In genomic region chr19:860481-861098, GRCh38 we compare ENCODE assay signal across 8 cellular contexts. TPM values are rescaled to one million over a fixed set of nuclear protein-coding genes. Genes with fewer than 3 reads are reported as not detected.
DNase-seq lines count a peak whose midpoint lies in the region; ATAC-seq and TF ChIP-seq lines count a peak whose summit lies in the region.

No MANE protein-coding gene starts in this region.

- no peaks in the 10 kb centered on the region for H3K4me1 ChIP-seq in colonic mucosa

- H3K4me3 ChIP-seq in colonic mucosa (peak overlapping the region; percentile 32), lower leg skin (ENCODE audit: low read depth, poor library complexity, severe bottlenecking) (no peak overlapping the region)

- H3K27me3 ChIP-seq in colonic mucosa, result peaks cover 9% of the 10 kb centered on the region

- TF ChIP-seq CTCF in colonic mucosa (IDR thresholded peaks at IDR 0.05) (no peak), lower leg skin (IDR thresholded peaks at IDR 0.05) (no peak)

- DNase-seq in Daoy (ENCODE audit: low read depth) (peak; percentile 87), Kasumi-1 (lab: John Stamatoyannopoulos, UW) (peak; percentile 23 to 51), UCSD-AML1 (lab: John Stamatoyannopoulos, UW; ENCODE audit: unreplicated experiment) (peak; percentile 74), colonic mucosa (peak; percentile 71), lower leg skin (ENCODE audit: low spot score in 2 of 2) (peak; percentile 77 to 95), KG1 (lab: John Stamatoyannopoulos, UW) (no peak)
- peak; percentile 28 for DNase-seq in stimulated activated CD8-positive, alpha-beta memory T cell treated with anti-CD3 and anti-CD28 coated beads, Interleukin-7, amount 100 ng/mL, for 24 hours (ENCODE audit: low read depth)

- H3K9me3 ChIP-seq in colonic mucosa, result no peaks in the 10 kb centered on the region

- intact Hi-C loops in colonic mucosa (cut with DNase I) (loop anchor here (10.0 kb wide), 1 partner anchor 124 kb away; the partner anchor contains the start of gene WDR18), lower leg skin (cut with DNase I; ENCODE audit: low total_unique reads) (loop anchor here (1.0 kb wide), 1 partner anchor 27 kb away; no protein-coding TSS in a partner anchor)

- ATAC-seq in HG03108 (IDR thresholded peaks at IDR 0.05; ENCODE audit: unreplicated experiment), result no peak

- 4 to 10% methylated on average over 18 to 59 of the region's 76 CpGs for WGBS in lower leg skin, 2 donors

- H3K36me3 ChIP-seq in colonic mucosa, result no peaks in the 10 kb centered on the region

- no peak for TF ChIP-seq POLR2A in lower leg skin (IDR thresholded peaks at IDR 0.05)

- H3K27ac ChIP-seq in colonic mucosa, result no peak overlapping the region

- H3K9ac ChIP-seq in colonic mucosa (ENCODE audit: low read depth in 2 of 2, low read length in 2 of 2), result peak overlapping the region; percentile 19 to 76

RNA-seq across cellular contexts. Expression of gene CFD, which starts 1.1 kb away (rescaled TPM):
- total RNA-seq in Daoy (2014; rRNA removed; shearing (Covaris generic)), result 5.7 and 18.2 TPM in 2 replicates
- total RNA-seq in colonic mucosa, result 10 to 100 TPM; 42.2 to 55.3 TPM
- 100 to 1,000 TPM; 263 to 871 (median 364) TPM for total RNA-seq in lower leg skin

RNA-seq across cellular contexts. Expression of gene ELANE, which starts 8.5 kb away (rescaled TPM):
- not detected in 2 replicates for total RNA-seq in Daoy (2014; rRNA removed; shearing (Covaris generic))
- not detected for total RNA-seq in colonic mucosa
- 1 to 10 TPM in 1 of 4 donors, under 1 TPM in 1, not detected in 2; 0.51 to 1.9 TPM for total RNA-seq in lower leg skin

RNA-seq across cellular contexts. Expression of gene PRTN3, which starts 19.8 kb away (rescaled TPM):
- not detected in 2 replicates for total RNA-seq in Daoy (2014; rRNA removed; shearing (Covaris generic))
- total RNA-seq in colonic mucosa (not detected), lower leg skin (under 1 TPM in 1 of 4 donors, not detected in 3; 0.86 TPM)

RNA-seq across cellular contexts. Expression of gene MED16, which starts 32.4 kb away (rescaled TPM):
- 20.4 and 25.9 TPM in 2 replicates for total RNA-seq in Daoy (2014; rRNA removed; shearing (Covaris generic))
- total RNA-seq in colonic mucosa (10 to 100 TPM; 73.3 to 83.2 TPM), lower leg skin (10 to 100 TPM; 41.7 to 62.3 (median 45.5) TPM)

RNA-seq across cellular contexts. Expression of gene RNU6-9, which starts 32.7 kb away (rescaled TPM):
- not detected in 2 replicates for total RNA-seq in Daoy (2014; rRNA removed; shearing (Covaris generic))
- total RNA-seq in colonic mucosa, result not detected
- not detected for total RNA-seq in lower leg skin

Comparison
In these comparisons a context has a peak if more than half of its experiments do, and no peak if none do; other contexts are left out.
1. RNA of gene CFD, which starts 1.1 kb away (total RNA-seq): 263 to 871 TPM in lower leg skin; 42.2 to 55.3 TPM in colonic mucosa and 5.7 to 18.2 TPM in Daoy; every median in the first group is over 4 times any median in the second.